Comparison of ENCODE assay signal across 8 cellular contexts in genomic region chr7:25968205-25968993, GRCh38.
A peak's percentile ranks its signal among the peaks of the same experiment; 100 is the strongest.
DNase-seq lines count a peak whose midpoint lies in the region; ATAC-seq, FAIRE-seq and TF ChIP-seq lines count a peak whose summit lies in the region.

No MANE protein-coding gene starts in this region.

- H3K4me1 ChIP-seq in effector memory CD4-positive, alpha-beta T cell (ENCODE audit: control insufficient read depth, insufficient read depth, low read length, poor library complexity, severe bottlenecking): peaks cover 4% of the 10 kb centered on the region

- peak overlapping the region; percentile 19 for H3K4me3 ChIP-seq in effector memory CD4-positive, alpha-beta T cell (ENCODE audit: insufficient read depth, low read depth, low read length, poor library complexity, severe bottlenecking)

- peaks cover 25 to 34% (median 33%) of the 10 kb centered on the region in 3 donors for H3K4me1 Mint-ChIP-seq in IgD-negative memory B cell

- peaks cover 0 to 4% (median 0%) of the 10 kb centered on the region in 3 donors for H3K9me3 Mint-ChIP-seq in IgD-negative memory B cell

- peak; percentile 100 for FAIRE-seq in GM12892 (lab: Jason Lieb, UNC)

- DNase-seq in GM12892 (ENCODE audit: insufficient read length) (no peak), NCI-H1048 (lab: John Stamatoyannopoulos, UW) (no peak), T-helper 9 cell (no peak), NCI-H1092 treated with DMSO at 0.1 percent for 48 hours (lab: John Stamatoyannopoulos, UW) (no peak), amygdala (lab: John Stamatoyannopoulos, UW) (no peak)
- no peak for DNase-seq in effector memory CD4-positive, alpha-beta T cell

- no peaks in the 10 kb centered on the region for H3K9me3 ChIP-seq in effector memory CD4-positive, alpha-beta T cell (ENCODE audit: control insufficient read depth, low read length)

- H3K27me3 Mint-ChIP-seq in IgD-negative memory B cell: peaks cover 11% of the 10 kb centered on the region

- H3K4me3 Mint-ChIP-seq in IgD-negative memory B cell: peak overlapping the region; percentile 14 to 70 (median 49)

- no peaks in the 10 kb centered on the region for H3K36me3 Mint-ChIP-seq in IgD-negative memory B cell

- ATAC-seq in GM21515 (IDR thresholded peaks at IDR 0.05; ENCODE audit: unreplicated experiment): peak; percentile 67

- H3K27me3 ChIP-seq in effector memory CD4-positive, alpha-beta T cell (replicated peaks; ENCODE audit: control insufficient read depth, insufficient read depth, low read length, poor library complexity, severe bottlenecking): no peaks in the 10 kb centered on the region

- no peaks in the 10 kb centered on the region for H3K36me3 ChIP-seq in effector memory CD4-positive, alpha-beta T cell (ENCODE audit: control insufficient read depth, insufficient read depth, low read length)

- H3K27ac Mint-ChIP-seq in IgD-negative memory B cell: peak overlapping the region; percentile 38 to 93 (median 48)

- TF ChIP-seq POLR2A in GM12892 (IDR thresholded peaks at IDR 0.05; ENCODE audit: low read depth, low read length): peak; percentile 18; the same call in 1 of the 2 replicates

- H3K27ac ChIP-seq in effector memory CD4-positive, alpha-beta T cell (ENCODE audit: insufficient read depth, low read length, poor library complexity, severe bottlenecking): no peak overlapping the region
